Comparison of ENCODE assay signal across 30 cellular contexts in the genomic region with DNA sequence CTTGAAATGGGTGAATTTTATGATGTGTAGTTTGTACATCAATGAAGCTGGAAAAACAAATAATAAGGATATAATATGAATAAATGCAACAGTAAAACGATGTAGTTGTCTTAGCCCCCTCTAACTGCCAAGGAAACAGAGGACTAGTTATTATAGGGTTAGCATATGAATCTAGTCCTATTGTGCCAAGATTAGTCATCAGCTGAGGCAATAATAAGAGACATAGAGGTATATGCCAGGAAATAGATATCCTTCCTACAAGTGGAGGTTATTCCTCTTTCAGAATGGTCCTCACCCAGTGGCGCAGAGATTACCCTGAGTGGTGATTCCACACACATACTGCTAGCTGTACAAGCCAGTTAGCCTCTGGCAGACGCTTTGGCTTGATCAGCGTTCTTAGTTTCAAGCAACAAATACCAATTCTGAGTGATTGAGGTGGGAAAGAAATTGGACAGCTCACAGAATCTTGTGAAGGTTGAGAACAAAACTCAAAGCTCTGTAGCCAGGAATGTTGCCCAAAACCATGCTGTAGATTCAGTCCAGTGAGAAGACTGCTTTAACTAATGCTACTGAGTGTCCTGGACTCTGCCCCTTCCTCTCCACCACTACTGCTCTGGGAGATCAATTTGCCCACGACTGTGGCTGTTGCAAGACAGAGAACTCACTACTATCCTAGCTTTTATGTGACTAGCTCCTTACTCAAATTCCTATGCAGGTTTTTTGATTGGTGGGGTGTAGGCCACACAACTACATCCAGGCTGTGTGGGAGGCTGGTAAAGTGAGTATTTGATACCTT. TPM values are rescaled to one million over a fixed set of nuclear protein-coding genes. Genes with fewer than 3 reads are reported as not detected.
DNase-seq lines count a peak whose midpoint lies in the region; TF ChIP-seq lines count a peak whose summit lies in the region.
"Had no signal": no experiment of that assay in that cellular context is flagged by ENCODE, and none has a peak within 500 bp of the region (broad histone marks: within the 10 kb centered on the region; RNA-seq: fewer than 3 reads in every experiment).

No MANE protein-coding gene starts in this region.

- DNase-seq in MCF 10A (ENCODE audit: unreplicated experiment) (peak; percentile 49), breast epithelium (ENCODE audit: low spot score in 2 of 2) (no peak), epithelial cell of esophagus (ENCODE audit: low read depth) (peak; percentile 36), iris pigment epithelial cell (ENCODE audit: low read depth) (peak; percentile 23), DMS114 treated with DMSO at 0.1 percent for 48 hours (lab: John Stamatoyannopoulos, UW; ENCODE audit: unreplicated experiment) (no peak), endothelial cell (ENCODE audit: low spot score) (no peak), NCI-H1694 treated with DMSO at 0.1 percent for 48 hours (lab: John Stamatoyannopoulos, UW) (no peak)
- DNase-seq in activated naive CD8-positive, alpha-beta T cell treated with anti-CD3 and anti-CD28 coated beads for 36 hours, result no peak
- DNase-seq: 8988T; activated CD4-positive, alpha-beta T cell treated with anti-CD3 and anti-CD28 coated beads for 36 hours; activated CD8-positive, alpha-beta T cell treated with anti-CD3 and anti-CD28 coated beads, Interleukin-2, amount 10 ng/mL, durations not matched to agents 7 days and 5 days; activated naive CD4-positive, alpha-beta T cell treated with anti-CD3 and anti-CD28 coated beads, Interleukin-2, amount 50 U/mL, for 16 hours; amniotic stem cell; brain microvascular endothelial cell; CD4-positive, CD25-positive, alpha-beta regulatory T cell; hippocampal formation; KG1; left cardiac atrium; mesendoderm; MM.1S; NCI-H2029 treated with DMSO at 0.1 percent for 48 hours; NCI-H526 treated with DMSO at 0.1 percent for 48 hours; pancreas; retina; stimulated activated naive CD4-positive, alpha-beta T cell; T1000 had no signal

- intact Hi-C loops in MCF 10A (cut with micrococcal nuclease), result no loop called here
- intact Hi-C loops in breast epithelium (cut with DNase I; ENCODE audit: low total_unique reads), result no loop called here

- peaks cover 0 to 4% of the 10 kb centered on the region in 2 donors for H3K9me3 ChIP-seq in breast epithelium
- H3K9me3 ChIP-seq: pancreas had no signal

- no peaks in the 10 kb centered on the region for H3K4me1 ChIP-seq in breast epithelium
- H3K4me1 ChIP-seq: pancreas had no signal

- TF ChIP-seq CTCF in MCF 10A (IDR thresholded peaks at IDR 0.05; ENCODE audit: unreplicated experiment) (no peak), breast epithelium (IDR thresholded peaks at IDR 0.05) (no peak), epithelial cell of esophagus (IDR thresholded peaks at IDR 0.05; ENCODE audit: insufficient read depth, low read depth, low read length, missing control alignments) (no peak), endothelial cell (IDR thresholded peaks at IDR 0.05; ENCODE audit: unreplicated experiment) (no peak)

- no peak overlapping the region for H3K27ac ChIP-seq in breast epithelium
- H3K27ac ChIP-seq: brain microvascular endothelial cell, pancreas, skin epidermis, VCaP had no signal

- H3K9me3 Mint-ChIP-seq in MCF 10A (ENCODE audit: unreplicated experiment) (no peaks in the 10 kb centered on the region), endothelial cell (ENCODE audit: unreplicated experiment) (no peaks in the 10 kb centered on the region)
- H3K9me3 Mint-ChIP-seq in activated naive CD8-positive, alpha-beta T cell treated with anti-CD3 and anti-CD28 coated beads for 36 hours, result no peaks in the 10 kb centered on the region
- H3K9me3 Mint-ChIP-seq: activated T-helper 17 cell treated with anti-CD3 and anti-CD28 coated beads, Interleukin-2, amount 50 U/mL, for 72 hours; type B pancreatic cell had no signal

- CTCF ChIA-PET in MCF 10A (lab: Yijun Ruan, JAX), result interaction anchor here (0.7 to 1.0 kb wide), 2 partner anchors 34 to 40 kb away, joined by 3 to 7 read pairs; no protein-coding TSS in a partner anchor

- H3K4me1 Mint-ChIP-seq in MCF 10A (ENCODE audit: insufficient read depth, unreplicated experiment) (peaks cover 10% of the 10 kb centered on the region), endothelial cell (ENCODE audit: unreplicated experiment) (no peaks in the 10 kb centered on the region)
- no peaks in the 10 kb centered on the region for H3K4me1 Mint-ChIP-seq in activated naive CD8-positive, alpha-beta T cell treated with anti-CD3 and anti-CD28 coated beads for 36 hours
- H3K4me1 Mint-ChIP-seq: activated CD4-positive, alpha-beta T cell treated with anti-CD3 and anti-CD28 coated beads for 36 hours; activated T-helper 17 cell treated with anti-CD3 and anti-CD28 coated beads, Interleukin-2, amount 50 U/mL, for 72 hours; CD4-positive, CD25-positive, alpha-beta regulatory T cell had no signal

- no TSS peak for BruUV-seq in MCF 10A (replicated peaks; lab: Mats Ljungman, UMichigan)

- H3K27me3 ChIP-seq in breast epithelium, result peaks cover 0 to 30% of the 10 kb centered on the region in 2 donors
- H3K27me3 ChIP-seq: brain microvascular endothelial cell had no signal

- no peak overlapping the region for H3K4me3 Mint-ChIP-seq in MCF 10A (ENCODE audit: unreplicated experiment)
- H3K4me3 Mint-ChIP-seq in endothelial cell (ENCODE audit: unreplicated experiment), result no peak overlapping the region
- H3K4me3 Mint-ChIP-seq in activated naive CD8-positive, alpha-beta T cell treated with anti-CD3 and anti-CD28 coated beads for 36 hours, result no peak overlapping the region
- H3K4me3 Mint-ChIP-seq: activated CD4-positive, alpha-beta T cell treated with anti-CD3 and anti-CD28 coated beads for 36 hours; activated CD8-positive, alpha-beta T cell treated with anti-CD3 and anti-CD28 coated beads, Interleukin-2, amount 10 ng/mL, durations not matched to agents 7 days and 5 days; activated T-helper 17 cell treated with anti-CD3 and anti-CD28 coated beads, Interleukin-2, amount 50 U/mL, for 72 hours; CD4-positive, CD25-positive, alpha-beta regulatory T cell; type B pancreatic cell had no signal

- H3K4me3 ChIP-seq in breast epithelium, result no peak overlapping the region
- H3K4me3 ChIP-seq in epithelial cell of esophagus (ENCODE audit: low read length), result no peak overlapping the region
- H3K4me3 ChIP-seq: pancreas, skin epidermis had no signal

- peaks cover 1% of the 10 kb centered on the region for H3K27me3 Mint-ChIP-seq in MCF 10A (ENCODE audit: insufficient read depth, unreplicated experiment)
- no peaks in the 10 kb centered on the region for H3K27me3 Mint-ChIP-seq in endothelial cell (ENCODE audit: unreplicated experiment)
- H3K27me3 Mint-ChIP-seq in activated naive CD8-positive, alpha-beta T cell treated with anti-CD3 and anti-CD28 coated beads for 36 hours, result no peaks in the 10 kb centered on the region
- H3K27me3 Mint-ChIP-seq: activated CD4-positive, alpha-beta T cell treated with anti-CD3 and anti-CD28 coated beads for 36 hours; activated T-helper 17 cell treated with anti-CD3 and anti-CD28 coated beads, Interleukin-2, amount 50 U/mL, for 72 hours; type B pancreatic cell had no signal

- H3K27ac Mint-ChIP-seq in MCF 10A (ENCODE audit: low read depth, unreplicated experiment) (no peak overlapping the region), endothelial cell (ENCODE audit: unreplicated experiment) (no peak overlapping the region)
- H3K27ac Mint-ChIP-seq in activated naive CD8-positive, alpha-beta T cell treated with anti-CD3 and anti-CD28 coated beads for 36 hours, result no peak overlapping the region
- H3K27ac Mint-ChIP-seq: activated CD4-positive, alpha-beta T cell treated with anti-CD3 and anti-CD28 coated beads for 36 hours; activated CD8-positive, alpha-beta T cell treated with anti-CD3 and anti-CD28 coated beads, Interleukin-2, amount 10 ng/mL, durations not matched to agents 7 days and 5 days; activated T-helper 17 cell treated with anti-CD3 and anti-CD28 coated beads, Interleukin-2, amount 50 U/mL, for 72 hours; CD4-positive, CD25-positive, alpha-beta regulatory T cell; type B pancreatic cell had no signal

- no peak for TF ChIP-seq POLR2A in breast epithelium (IDR thresholded peaks at IDR 0.05)

- H3K36me3 Mint-ChIP-seq in MCF 10A (ENCODE audit: insufficient read depth, unreplicated experiment) (no peaks in the 10 kb centered on the region), endothelial cell (ENCODE audit: low read depth, unreplicated experiment) (no peaks in the 10 kb centered on the region)
- no peaks in the 10 kb centered on the region for H3K36me3 Mint-ChIP-seq in activated naive CD8-positive, alpha-beta T cell treated with anti-CD3 and anti-CD28 coated beads for 36 hours
- H3K36me3 Mint-ChIP-seq: CD4-positive, CD25-positive, alpha-beta regulatory T cell; type B pancreatic cell had no signal

- no peaks in the 10 kb centered on the region for H3K36me3 ChIP-seq in breast epithelium
- H3K36me3 ChIP-seq: brain microvascular endothelial cell, pancreas had no signal

- POLR2A ChIA-PET in MCF 10A (lab: Yijun Ruan, JAX), result interaction anchor here (0.9 kb wide), 1 partner anchor 36 kb away, joined by 3 read pairs; no protein-coding TSS in a partner anchor

RNA-seq across cellular contexts. Expression of gene ZNF280C, which starts 27.0 kb away (rescaled TPM):
- 5.5 and 6.6 TPM in 2 replicates for total RNA-seq in MCF 10A (2022)
- total RNA-seq in breast epithelium, result 1 to 10 TPM; 4.9 to 6.4 (median 5.0) TPM
- total RNA-seq in endothelial cell (ENCODE audit: unreplicated experiment), result 7.4 TPM
- 1 to 10 TPM; 5.8 to 6.5 TPM for total RNA-seq in activated naive CD8-positive, alpha-beta T cell treated with anti-CD3 and anti-CD28 coated beads for 36 hours

RNA-seq across cellular contexts. Expression of gene SLC25A14, which starts 44.0 kb away (rescaled TPM):
- total RNA-seq in MCF 10A (2022), result 12.5 and 13.7 TPM in 2 replicates
- 10 to 100 TPM in 2 of 3 donors, 1 to 10 TPM in 1; 8.2 to 18.4 (median 16.1) TPM for total RNA-seq in breast epithelium
- total RNA-seq in endothelial cell (ENCODE audit: unreplicated experiment), result 14.5 TPM
- 10 to 100 TPM; 12.6 to 13.7 TPM for total RNA-seq in activated naive CD8-positive, alpha-beta T cell treated with anti-CD3 and anti-CD28 coated beads for 36 hours

Comparison
In these comparisons a context has a peak if more than half of its experiments do, and no peak if none do; other contexts are left out.
1. DNase-seq: peak in MCF 10A (single experiment), epithelial cell of esophagus (single experiment) and iris pigment epithelial cell (single experiment); none in breast epithelium (0 of 2), DMS114 treated with DMSO at 0.1 percent for 48 hours (single experiment), endothelial cell (single experiment), NCI-H1694 treated with DMSO at 0.1 percent for 48 hours (single experiment) and activated naive CD8-positive, alpha-beta T cell treated with anti-CD3 and anti-CD28 coated beads for 36 hours (single experiment).